In the genomic region with DNA sequence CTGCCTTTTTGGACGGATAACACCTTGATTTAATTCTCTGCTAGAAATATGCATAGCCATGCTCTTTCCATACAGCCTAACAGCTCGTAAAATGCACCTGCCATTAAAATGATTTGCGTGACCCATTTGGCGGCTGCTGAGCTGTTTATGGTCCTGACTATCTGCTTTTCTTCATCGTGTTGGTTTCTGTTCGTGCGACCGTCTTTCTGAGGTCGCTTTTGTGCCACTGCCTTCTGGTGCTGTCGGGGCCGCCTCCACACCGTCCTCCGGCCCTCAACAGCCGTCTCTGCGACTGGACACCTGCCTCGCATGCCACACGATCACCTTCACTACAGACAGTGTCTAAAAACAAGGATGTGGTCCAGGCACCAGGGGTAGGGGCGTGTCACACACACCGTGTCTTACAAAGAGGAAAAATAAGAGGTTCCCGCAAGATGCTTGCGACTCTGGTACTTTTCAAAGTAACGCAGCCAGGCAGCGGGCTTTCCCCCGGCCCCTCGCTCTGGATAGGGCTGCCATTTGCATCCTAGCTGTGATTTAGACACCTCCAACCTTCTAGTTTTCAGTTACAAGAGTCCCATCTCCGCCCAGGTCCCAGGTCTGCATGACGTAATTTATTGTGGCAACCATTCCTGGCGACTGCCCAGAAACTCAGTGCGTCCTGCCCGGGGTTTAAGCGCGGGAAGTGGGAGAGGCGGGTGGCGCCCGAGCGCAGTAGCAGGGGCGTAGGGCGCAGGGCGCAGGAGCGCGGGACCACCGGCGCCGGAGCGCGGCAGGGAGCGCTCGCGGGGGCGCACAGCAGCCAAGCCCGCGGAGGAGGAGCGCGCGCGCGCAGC, we compare ENCODE assay signal across 1 cellular context.
TF ChIP-seq lines count a peak whose summit lies in the region.

A gene (plus strand): TSS at position 629 of the 836 bp plus-strand sequence. CDS start 208 bp downstream, outside the sequence.

TF ChIP-seq in HepG2, 621 proteins besides CTCF, POLR2A, EP300 and RAD21 (continued from another document):
- TF ChIP-seq, protein P1, sequence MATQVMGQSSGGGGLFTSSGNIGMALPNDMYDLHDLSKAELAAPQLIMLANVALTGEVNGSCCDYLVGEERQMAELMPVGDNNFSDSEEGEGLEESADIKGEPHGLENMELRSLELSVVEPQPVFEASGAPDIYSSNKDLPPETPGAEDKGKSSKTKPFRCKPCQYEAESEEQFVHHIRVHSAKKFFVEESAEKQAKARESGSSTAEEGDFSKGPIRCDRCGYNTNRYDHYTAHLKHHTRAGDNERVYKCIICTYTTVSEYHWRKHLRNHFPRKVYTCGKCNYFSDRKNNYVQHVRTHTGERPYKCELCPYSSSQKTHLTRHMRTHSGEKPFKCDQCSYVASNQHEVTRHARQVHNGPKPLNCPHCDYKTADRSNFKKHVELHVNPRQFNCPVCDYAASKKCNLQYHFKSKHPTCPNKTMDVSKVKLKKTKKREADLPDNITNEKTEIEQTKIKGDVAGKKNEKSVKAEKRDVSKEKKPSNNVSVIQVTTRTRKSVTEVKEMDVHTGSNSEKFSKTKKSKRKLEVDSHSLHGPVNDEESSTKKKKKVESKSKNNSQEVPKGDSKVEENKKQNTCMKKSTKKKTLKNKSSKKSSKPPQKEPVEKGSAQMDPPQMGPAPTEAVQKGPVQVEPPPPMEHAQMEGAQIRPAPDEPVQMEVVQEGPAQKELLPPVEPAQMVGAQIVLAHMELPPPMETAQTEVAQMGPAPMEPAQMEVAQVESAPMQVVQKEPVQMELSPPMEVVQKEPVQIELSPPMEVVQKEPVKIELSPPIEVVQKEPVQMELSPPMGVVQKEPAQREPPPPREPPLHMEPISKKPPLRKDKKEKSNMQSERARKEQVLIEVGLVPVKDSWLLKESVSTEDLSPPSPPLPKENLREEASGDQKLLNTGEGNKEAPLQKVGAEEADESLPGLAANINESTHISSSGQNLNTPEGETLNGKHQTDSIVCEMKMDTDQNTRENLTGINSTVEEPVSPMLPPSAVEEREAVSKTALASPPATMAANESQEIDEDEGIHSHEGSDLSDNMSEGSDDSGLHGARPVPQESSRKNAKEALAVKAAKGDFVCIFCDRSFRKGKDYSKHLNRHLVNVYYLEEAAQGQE (IDR thresholded peaks at IDR 0.05; ENCODE audit: borderline replicate concordance in 1 of 2, low read depth in 1 of 2, low read length in 2 of 2), result no peak
- TF ChIP-seq, protein P2, sequence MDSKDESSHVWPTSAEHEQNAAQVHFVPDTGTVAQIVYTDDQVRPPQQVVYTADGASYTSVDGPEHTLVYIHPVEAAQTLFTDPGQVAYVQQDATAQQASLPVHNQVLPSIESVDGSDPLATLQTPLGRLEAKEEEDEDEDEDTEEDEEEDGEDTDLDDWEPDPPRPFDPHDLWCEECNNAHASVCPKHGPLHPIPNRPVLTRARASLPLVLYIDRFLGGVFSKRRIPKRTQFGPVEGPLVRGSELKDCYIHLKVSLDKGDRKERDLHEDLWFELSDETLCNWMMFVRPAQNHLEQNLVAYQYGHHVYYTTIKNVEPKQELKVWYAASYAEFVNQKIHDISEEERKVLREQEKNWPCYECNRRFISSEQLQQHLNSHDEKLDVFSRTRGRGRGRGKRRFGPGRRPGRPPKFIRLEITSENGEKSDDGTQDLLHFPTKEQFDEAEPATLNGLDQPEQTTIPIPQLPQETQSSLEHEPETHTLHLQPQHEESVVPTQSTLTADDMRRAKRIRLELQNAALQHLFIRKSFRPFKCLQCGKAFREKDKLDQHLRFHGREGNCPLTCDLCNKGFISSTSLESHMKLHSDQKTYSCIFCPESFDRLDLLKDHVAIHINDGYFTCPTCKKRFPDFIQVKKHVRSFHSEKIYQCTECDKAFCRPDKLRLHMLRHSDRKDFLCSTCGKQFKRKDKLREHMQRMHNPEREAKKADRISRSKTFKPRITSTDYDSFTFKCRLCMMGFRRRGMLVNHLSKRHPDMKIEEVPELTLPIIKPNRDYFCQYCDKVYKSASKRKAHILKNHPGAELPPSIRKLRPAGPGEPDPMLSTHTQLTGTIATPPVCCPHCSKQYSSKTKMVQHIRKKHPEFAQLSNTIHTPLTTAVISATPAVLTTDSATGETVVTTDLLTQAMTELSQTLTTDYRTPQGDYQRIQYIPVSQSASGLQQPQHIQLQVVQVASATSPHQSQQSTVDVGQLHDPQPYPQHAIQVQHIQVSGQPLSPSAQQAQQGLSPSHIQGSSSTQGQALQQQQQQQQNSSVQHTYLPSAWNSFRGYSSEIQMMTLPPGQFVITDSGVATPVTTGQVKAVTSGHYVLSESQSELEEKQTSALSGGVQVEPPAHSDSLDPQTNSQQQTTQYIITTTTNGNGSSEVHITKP (CRISPR knock-in tag; IDR thresholded peaks at IDR 0.05; ENCODE audit: low read depth), result no peak
- no peak for TF ChIP-seq CC2D1A (CRISPR knock-in tag; IDR thresholded peaks at IDR 0.05)
- TF ChIP-seq, protein P3, sequence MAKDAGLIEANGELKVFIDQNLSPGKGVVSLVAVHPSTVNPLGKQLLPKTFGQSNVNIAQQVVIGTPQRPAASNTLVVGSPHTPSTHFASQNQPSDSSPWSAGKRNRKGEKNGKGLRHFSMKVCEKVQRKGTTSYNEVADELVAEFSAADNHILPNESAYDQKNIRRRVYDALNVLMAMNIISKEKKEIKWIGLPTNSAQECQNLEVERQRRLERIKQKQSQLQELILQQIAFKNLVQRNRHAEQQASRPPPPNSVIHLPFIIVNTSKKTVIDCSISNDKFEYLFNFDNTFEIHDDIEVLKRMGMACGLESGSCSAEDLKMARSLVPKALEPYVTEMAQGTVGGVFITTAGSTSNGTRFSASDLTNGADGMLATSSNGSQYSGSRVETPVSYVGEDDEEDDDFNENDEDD (CRISPR knock-in tag; IDR thresholded peaks at IDR 0.05; ENCODE audit: borderline replicate concordance), result peak; percentile 25; the same call in 1 of the 2 replicates
- TF ChIP-seq NCOA1 (CRISPR knock-in tag; IDR thresholded peaks at IDR 0.05), result no peak
